1 cellular context compared by ENCODE assay signal in the genomic region with DNA sequence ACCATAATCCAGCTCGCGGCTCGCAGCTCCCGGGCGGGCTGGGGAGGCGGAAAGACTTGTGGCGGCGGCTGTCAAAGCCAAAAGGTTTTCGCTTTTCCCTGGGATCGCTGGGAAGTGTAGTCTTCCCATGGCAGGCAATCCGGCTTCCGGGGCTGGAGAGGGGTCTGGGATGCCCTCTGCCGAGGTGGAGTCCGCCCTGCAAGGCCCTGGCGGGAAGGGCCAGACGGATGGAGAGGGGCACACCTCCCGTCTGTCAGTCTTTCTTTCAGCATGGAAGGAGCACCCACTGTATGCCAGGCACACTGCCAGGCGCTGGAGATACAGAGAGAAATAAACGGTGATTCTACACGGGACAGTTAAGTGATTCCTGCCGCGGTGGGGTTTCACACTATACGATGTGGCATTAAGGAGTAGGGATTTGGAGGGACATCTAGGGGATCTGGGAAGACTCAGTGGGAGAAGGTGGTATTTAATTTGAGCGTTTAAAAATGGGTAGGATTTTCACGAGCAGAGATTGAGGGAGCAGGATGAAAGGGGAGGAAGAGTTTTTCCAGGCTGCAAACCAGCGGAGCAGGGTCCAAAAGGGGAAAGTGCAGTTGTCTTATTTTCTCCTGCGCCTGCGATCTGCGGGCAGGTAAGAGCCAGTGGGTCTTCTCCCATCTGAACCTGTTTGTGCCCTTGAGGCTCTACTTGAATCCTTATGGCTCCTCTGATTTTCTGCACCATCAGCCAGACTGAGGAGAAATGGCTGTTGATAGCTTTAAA.
TF ChIP-seq lines count a peak whose summit lies in the region.

A gene (minus strand): TSS at position 60 of the 765 bp plus-strand sequence. CDS start 461 bp downstream, outside the sequence.

TF ChIP-seq in HEK293, 187 proteins besides CTCF, POLR2A, EP300 and RAD21 (continued from another document):
- TF ChIP-seq, protein P1, sequence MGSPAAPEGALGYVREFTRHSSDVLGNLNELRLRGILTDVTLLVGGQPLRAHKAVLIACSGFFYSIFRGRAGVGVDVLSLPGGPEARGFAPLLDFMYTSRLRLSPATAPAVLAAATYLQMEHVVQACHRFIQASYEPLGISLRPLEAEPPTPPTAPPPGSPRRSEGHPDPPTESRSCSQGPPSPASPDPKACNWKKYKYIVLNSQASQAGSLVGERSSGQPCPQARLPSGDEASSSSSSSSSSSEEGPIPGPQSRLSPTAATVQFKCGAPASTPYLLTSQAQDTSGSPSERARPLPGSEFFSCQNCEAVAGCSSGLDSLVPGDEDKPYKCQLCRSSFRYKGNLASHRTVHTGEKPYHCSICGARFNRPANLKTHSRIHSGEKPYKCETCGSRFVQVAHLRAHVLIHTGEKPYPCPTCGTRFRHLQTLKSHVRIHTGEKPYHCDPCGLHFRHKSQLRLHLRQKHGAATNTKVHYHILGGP (tag by site-specific recombination; IDR thresholded peaks at IDR 0.05): no peak
- TF ChIP-seq ZNF335 (tag by site-specific recombination; conservative IDR thresholded peaks at IDR 0.05) (peak; percentile 75), OVOL3 (tag by site-specific recombination; IDR thresholded peaks at IDR 0.05) (no peak), WT1 (tag by site-specific recombination; IDR thresholded peaks at IDR 0.05) (no peak), ZNF341 (tag by site-specific recombination; IDR thresholded peaks at IDR 0.05; ENCODE audit: low read depth) (peak; percentile 61), ZBTB17 (tag by site-specific recombination; IDR thresholded peaks at IDR 0.05) (peak; percentile 76), ZNF292 (tag by site-specific recombination; IDR thresholded peaks at IDR 0.05; ENCODE audit: borderline replicate concordance, low read depth) (no peak), ZNF837 (tag by site-specific recombination; IDR thresholded peaks at IDR 0.05) (no peak), ZNF10 (tag by site-specific recombination; IDR thresholded peaks at IDR 0.05) (no peak), ZNF670 (tag by site-specific recombination; IDR thresholded peaks at IDR 0.05; ENCODE audit: low read depth) (no peak), ZNF404 (tag by site-specific recombination; IDR thresholded peaks at IDR 0.05) (no peak), ZNF707 (tag by site-specific recombination; IDR thresholded peaks at IDR 0.05) (no peak), ZNF211 (tag by site-specific recombination; IDR thresholded peaks at IDR 0.05; ENCODE audit: low read depth) (no peak), SP2 (tag by site-specific recombination; IDR thresholded peaks at IDR 0.05) (peak; percentile 32; the same call in 1 of the 2 replicates), ZNF184 (tag by site-specific recombination; IDR thresholded peaks at IDR 0.05) (no peak), ZNF2 (tag by site-specific recombination; IDR thresholded peaks at IDR 0.05) (0 out of 2 replicates have a peak, but pooled peaks have one; percentile 33), TRIM28 (IDR thresholded peaks at IDR 0.05; ENCODE audit: borderline replicate concordance, low read length) (peak; percentile 46; the same call in 1 of the 2 replicates), ZNF530 (tag by site-specific recombination; IDR thresholded peaks at IDR 0.05; ENCODE audit: low read depth) (no peak), SP3 (tag by site-specific recombination; IDR thresholded peaks at IDR 0.05) (peak; percentile 38; the same call in 1 of the 2 replicates), PRDM1 (tag by site-specific recombination; IDR thresholded peaks at IDR 0.05) (peak; percentile 35; the same call in 1 of the 2 replicates), ZNF660 (tag by site-specific recombination; IDR thresholded peaks at IDR 0.05) (no peak), KLF8 (tag by site-specific recombination; IDR thresholded peaks at IDR 0.05) (0 out of 2 replicates have a peak, but pooled peaks have one; percentile 20), YY2 (tag by site-specific recombination; IDR thresholded peaks at IDR 0.05) (no peak), ZNF146 (tag by site-specific recombination; IDR thresholded peaks at IDR 0.05) (no peak), ZNF23 (tag by site-specific recombination; IDR thresholded peaks at IDR 0.05; ENCODE audit: borderline replicate concordance) (no peak), GFI1B (tag by site-specific recombination; IDR thresholded peaks at IDR 0.05) (no peak), ZBTB7A (tag by site-specific recombination; IDR thresholded peaks at IDR 0.05; ENCODE audit: low read depth) (no peak), ZNF37A (tag by site-specific recombination; IDR thresholded peaks at IDR 0.05) (no peak)
- TF ChIP-seq, protein P2, sequence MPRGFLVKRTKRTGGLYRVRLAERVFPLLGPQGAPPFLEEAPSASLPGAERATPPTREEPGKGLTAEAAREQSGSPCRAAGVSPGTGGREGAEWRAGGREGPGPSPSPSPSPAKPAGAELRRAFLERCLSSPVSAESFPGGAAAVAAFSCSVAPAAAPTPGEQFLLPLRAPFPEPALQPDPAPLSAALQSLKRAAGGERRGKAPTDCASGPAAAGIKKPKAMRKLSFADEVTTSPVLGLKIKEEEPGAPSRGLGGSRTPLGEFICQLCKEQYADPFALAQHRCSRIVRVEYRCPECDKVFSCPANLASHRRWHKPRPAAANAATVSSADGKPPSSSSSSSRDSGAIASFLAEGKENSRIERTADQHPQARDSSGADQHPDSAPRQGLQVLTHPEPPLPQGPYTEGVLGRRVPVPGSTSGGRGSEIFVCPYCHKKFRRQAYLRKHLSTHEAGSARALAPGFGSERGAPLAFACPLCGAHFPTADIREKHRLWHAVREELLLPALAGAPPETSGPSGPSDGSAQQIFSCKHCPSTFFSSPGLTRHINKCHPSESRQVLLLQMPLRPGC (tag by site-specific recombination; IDR thresholded peaks at IDR 0.05): no peak
- TF ChIP-seq, protein P3, sequence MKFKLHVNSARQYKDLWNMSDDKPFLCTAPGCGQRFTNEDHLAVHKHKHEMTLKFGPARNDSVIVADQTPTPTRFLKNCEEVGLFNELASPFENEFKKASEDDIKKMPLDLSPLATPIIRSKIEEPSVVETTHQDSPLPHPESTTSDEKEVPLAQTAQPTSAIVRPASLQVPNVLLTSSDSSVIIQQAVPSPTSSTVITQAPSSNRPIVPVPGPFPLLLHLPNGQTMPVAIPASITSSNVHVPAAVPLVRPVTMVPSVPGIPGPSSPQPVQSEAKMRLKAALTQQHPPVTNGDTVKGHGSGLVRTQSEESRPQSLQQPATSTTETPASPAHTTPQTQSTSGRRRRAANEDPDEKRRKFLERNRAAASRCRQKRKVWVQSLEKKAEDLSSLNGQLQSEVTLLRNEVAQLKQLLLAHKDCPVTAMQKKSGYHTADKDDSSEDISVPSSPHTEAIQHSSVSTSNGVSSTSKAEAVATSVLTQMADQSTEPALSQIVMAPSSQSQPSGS (tag by site-specific recombination; IDR thresholded peaks at IDR 0.05; ENCODE audit: low read depth): no peak
- TF ChIP-seq, protein P4, sequence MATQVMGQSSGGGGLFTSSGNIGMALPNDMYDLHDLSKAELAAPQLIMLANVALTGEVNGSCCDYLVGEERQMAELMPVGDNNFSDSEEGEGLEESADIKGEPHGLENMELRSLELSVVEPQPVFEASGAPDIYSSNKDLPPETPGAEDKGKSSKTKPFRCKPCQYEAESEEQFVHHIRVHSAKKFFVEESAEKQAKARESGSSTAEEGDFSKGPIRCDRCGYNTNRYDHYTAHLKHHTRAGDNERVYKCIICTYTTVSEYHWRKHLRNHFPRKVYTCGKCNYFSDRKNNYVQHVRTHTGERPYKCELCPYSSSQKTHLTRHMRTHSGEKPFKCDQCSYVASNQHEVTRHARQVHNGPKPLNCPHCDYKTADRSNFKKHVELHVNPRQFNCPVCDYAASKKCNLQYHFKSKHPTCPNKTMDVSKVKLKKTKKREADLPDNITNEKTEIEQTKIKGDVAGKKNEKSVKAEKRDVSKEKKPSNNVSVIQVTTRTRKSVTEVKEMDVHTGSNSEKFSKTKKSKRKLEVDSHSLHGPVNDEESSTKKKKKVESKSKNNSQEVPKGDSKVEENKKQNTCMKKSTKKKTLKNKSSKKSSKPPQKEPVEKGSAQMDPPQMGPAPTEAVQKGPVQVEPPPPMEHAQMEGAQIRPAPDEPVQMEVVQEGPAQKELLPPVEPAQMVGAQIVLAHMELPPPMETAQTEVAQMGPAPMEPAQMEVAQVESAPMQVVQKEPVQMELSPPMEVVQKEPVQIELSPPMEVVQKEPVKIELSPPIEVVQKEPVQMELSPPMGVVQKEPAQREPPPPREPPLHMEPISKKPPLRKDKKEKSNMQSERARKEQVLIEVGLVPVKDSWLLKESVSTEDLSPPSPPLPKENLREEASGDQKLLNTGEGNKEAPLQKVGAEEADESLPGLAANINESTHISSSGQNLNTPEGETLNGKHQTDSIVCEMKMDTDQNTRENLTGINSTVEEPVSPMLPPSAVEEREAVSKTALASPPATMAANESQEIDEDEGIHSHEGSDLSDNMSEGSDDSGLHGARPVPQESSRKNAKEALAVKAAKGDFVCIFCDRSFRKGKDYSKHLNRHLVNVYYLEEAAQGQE (tag by site-specific recombination; IDR thresholded peaks at IDR 0.05): no peak
- TF ChIP-seq, protein P5, sequence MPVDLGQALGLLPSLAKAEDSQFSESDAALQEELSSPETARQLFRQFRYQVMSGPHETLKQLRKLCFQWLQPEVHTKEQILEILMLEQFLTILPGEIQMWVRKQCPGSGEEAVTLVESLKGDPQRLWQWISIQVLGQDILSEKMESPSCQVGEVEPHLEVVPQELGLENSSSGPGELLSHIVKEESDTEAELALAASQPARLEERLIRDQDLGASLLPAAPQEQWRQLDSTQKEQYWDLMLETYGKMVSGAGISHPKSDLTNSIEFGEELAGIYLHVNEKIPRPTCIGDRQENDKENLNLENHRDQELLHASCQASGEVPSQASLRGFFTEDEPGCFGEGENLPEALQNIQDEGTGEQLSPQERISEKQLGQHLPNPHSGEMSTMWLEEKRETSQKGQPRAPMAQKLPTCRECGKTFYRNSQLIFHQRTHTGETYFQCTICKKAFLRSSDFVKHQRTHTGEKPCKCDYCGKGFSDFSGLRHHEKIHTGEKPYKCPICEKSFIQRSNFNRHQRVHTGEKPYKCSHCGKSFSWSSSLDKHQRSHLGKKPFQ (tag by site-specific recombination; IDR thresholded peaks at IDR 0.05): no peak
- TF ChIP-seq, protein P6, sequence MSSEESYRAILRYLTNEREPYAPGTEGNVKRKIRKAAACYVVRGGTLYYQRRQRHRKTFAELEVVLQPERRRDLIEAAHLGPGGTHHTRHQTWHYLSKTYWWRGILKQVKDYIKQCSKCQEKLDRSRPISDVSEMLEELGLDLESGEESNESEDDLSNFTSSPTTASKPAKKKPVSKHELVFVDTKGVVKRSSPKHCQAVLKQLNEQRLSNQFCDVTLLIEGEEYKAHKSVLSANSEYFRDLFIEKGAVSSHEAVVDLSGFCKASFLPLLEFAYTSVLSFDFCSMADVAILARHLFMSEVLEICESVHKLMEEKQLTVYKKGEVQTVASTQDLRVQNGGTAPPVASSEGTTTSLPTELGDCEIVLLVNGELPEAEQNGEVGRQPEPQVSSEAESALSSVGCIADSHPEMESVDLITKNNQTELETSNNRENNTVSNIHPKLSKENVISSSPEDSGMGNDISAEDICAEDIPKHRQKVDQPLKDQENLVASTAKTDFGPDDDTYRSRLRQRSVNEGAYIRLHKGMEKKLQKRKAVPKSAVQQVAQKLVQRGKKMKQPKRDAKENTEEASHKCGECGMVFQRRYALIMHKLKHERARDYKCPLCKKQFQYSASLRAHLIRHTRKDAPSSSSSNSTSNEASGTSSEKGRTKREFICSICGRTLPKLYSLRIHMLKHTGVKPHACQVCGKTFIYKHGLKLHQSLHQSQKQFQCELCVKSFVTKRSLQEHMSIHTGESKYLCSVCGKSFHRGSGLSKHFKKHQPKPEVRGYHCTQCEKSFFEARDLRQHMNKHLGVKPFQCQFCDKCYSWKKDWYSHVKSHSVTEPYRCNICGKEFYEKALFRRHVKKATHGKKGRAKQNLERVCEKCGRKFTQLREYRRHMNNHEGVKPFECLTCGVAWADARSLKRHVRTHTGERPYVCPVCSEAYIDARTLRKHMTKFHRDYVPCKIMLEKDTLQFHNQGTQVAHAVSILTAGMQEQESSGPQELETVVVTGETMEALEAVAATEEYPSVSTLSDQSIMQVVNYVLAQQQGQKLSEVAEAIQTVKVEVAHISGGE (tag by site-specific recombination; conservative IDR thresholded peaks at IDR 0.05; ENCODE audit: low read depth): peak; percentile 55
- TF ChIP-seq, protein P7, sequence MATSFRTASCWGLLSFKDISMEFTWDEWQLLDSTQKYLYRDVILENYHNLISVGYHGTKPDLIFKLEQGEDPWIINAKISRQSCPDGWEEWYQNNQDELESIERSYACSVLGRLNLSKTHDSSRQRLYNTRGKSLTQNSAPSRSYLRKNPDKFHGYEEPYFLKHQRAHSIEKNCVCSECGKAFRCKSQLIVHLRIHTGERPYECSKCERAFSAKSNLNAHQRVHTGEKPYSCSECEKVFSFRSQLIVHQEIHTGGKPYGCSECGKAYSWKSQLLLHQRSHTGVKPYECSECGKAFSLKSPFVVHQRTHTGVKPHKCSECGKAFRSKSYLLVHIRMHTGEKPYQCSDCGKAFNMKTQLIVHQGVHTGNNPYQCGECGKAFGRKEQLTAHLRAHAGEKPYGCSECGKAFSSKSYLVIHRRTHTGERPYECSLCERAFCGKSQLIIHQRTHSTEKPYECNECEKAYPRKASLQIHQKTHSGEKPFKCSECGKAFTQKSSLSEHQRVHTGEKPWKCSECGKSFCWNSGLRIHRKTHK (tag by site-specific recombination; IDR thresholded peaks at IDR 0.05): no peak
